In the genomic region with DNA sequence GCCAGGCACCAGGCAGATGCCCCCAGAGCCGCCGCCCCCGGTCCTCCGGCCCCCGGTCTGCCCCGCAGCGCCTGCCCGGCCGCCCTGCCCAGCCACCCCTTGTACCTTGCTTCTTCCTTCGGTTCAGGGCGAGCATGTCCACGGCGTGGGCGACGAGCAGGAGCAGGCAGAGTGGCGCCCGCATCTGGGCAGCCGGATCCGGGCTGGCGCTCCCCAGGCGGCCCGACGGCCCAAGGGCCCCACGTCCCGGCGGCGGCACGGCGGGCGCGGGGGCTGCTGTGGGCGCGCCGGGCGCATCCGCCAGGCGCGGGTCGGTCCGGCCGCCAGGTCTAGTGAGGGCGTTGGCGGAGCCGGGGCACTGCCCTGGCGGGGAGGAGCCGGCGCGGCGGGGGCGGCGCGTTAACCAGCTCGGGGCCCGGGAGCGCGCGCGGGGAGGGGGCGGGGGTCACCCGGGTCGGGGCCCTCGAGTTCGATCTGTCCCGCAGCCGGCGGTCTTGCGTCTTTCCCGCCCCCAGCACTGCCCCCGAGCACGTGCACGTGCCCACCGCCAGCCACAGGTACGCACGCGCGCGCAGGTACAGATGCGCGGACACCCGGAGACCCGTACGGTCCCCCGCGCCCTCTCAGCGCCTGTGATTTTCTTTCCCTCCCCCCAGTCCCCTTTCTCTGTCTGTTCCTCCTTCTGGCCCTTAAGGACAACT, we compare ENCODE assay signal across 1 cellular context.
TF ChIP-seq lines count a peak whose summit lies in the region.

A gene (minus strand): TSS at position 331 of the 701 bp plus-strand sequence. CDS start 147 bp downstream, at position 184.

TF ChIP-seq in WTC11, 78 proteins besides CTCF, POLR2A, EP300 and RAD21 (continued from another document):
- TF ChIP-seq, protein P1, sequence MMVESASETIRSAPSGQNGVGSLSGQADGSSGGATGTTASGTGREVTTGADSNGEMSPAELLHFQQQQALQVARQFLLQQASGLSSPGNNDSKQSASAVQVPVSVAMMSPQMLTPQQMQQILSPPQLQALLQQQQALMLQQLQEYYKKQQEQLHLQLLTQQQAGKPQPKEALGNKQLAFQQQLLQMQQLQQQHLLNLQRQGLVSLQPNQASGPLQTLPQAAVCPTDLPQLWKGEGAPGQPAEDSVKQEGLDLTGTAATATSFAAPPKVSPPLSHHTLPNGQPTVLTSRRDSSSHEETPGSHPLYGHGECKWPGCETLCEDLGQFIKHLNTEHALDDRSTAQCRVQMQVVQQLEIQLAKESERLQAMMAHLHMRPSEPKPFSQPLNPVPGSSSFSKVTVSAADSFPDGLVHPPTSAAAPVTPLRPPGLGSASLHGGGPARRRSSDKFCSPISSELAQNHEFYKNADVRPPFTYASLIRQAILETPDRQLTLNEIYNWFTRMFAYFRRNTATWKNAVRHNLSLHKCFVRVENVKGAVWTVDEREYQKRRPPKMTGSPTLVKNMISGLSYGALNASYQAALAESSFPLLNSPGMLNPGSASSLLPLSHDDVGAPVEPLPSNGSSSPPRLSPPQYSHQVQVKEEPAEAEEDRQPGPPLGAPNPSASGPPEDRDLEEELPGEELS (CRISPR knock-in tag; IDR thresholded peaks at IDR 0.05) = peak; percentile 69; the same call in 1 of the 2 replicates
- TF ChIP-seq, protein P2, sequence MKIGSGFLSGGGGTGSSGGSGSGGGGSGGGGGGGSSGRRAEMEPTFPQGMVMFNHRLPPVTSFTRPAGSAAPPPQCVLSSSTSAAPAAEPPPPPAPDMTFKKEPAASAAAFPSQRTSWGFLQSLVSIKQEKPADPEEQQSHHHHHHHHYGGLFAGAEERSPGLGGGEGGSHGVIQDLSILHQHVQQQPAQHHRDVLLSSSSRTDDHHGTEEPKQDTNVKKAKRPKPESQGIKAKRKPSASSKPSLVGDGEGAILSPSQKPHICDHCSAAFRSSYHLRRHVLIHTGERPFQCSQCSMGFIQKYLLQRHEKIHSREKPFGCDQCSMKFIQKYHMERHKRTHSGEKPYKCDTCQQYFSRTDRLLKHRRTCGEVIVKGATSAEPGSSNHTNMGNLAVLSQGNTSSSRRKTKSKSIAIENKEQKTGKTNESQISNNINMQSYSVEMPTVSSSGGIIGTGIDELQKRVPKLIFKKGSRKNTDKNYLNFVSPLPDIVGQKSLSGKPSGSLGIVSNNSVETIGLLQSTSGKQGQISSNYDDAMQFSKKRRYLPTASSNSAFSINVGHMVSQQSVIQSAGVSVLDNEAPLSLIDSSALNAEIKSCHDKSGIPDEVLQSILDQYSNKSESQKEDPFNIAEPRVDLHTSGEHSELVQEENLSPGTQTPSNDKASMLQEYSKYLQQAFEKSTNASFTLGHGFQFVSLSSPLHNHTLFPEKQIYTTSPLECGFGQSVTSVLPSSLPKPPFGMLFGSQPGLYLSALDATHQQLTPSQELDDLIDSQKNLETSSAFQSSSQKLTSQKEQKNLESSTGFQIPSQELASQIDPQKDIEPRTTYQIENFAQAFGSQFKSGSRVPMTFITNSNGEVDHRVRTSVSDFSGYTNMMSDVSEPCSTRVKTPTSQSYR (CRISPR knock-in tag; IDR thresholded peaks at IDR 0.05) = no peak
- TF ChIP-seq, protein P3, sequence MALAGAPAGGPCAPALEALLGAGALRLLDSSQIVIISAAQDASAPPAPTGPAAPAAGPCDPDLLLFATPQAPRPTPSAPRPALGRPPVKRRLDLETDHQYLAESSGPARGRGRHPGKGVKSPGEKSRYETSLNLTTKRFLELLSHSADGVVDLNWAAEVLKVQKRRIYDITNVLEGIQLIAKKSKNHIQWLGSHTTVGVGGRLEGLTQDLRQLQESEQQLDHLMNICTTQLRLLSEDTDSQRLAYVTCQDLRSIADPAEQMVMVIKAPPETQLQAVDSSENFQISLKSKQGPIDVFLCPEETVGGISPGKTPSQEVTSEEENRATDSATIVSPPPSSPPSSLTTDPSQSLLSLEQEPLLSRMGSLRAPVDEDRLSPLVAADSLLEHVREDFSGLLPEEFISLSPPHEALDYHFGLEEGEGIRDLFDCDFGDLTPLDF (CRISPR knock-in tag; IDR thresholded peaks at IDR 0.05) = no peak
- no peak for TF ChIP-seq NR3C1 (CRISPR knock-in tag; conservative IDR thresholded peaks at IDR 0.05; ENCODE audit: low read depth)
- TF ChIP-seq, protein P4, sequence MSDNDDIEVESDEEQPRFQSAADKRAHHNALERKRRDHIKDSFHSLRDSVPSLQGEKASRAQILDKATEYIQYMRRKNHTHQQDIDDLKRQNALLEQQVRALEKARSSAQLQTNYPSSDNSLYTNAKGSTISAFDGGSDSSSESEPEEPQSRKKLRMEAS (CRISPR knock-in tag; IDR thresholded peaks at IDR 0.05) = peak; percentile 82; the same call in 1 of the 2 replicates
- peak; percentile 36; the same call in 1 of the 2 replicates for TF ChIP-seq SMAD3 (CRISPR knock-in tag; IDR thresholded peaks at IDR 0.05; ENCODE audit: borderline replicate concordance)
